ENCODE assay signal across 11 cellular contexts in genomic region chr3:48708481-48708889, GRCh38. TPM values are rescaled to one million over a fixed set of nuclear protein-coding genes. Genes with fewer than 3 reads are reported as not detected.
DNase-seq lines count a peak whose midpoint lies in the region; ATAC-seq, FAIRE-seq and TF ChIP-seq lines count a peak whose summit lies in the region.
"Had no signal": no experiment of that assay in that cellular context is flagged by ENCODE, and none has a peak within 500 bp of the region (broad histone marks: within the 10 kb centered on the region; RNA-seq: fewer than 3 reads in every experiment).

No MANE protein-coding gene starts in this region.

- intact Hi-C loops in left ventricle myocardium superior (cut with micrococcal nuclease) = no loop called here
- intact Hi-C loops in left cardiac atrium (cut with DNase I) = no loop called here
- intact Hi-C loops in GM12878 (cut with micrococcal nuclease; ENCODE audit: unreplicated experiment) = no loop called here

- BruUV-seq in GM12878 (replicated peaks; lab: Mats Ljungman, UMichigan) = no TSS peak

- TF ChIP-seq EP300 in GM12878 (IDR thresholded peaks at IDR 0.05; ENCODE audit: borderline replicate concordance in 1 of 2, control insufficient read depth in 1 of 2, low read depth in 2 of 2, low read length in 2 of 2) (no peak), tibial nerve (IDR thresholded peaks at IDR 0.05) (no peak)

- peaks cover 72% of the 10 kb centered on the region for H3K79me2 ChIP-seq in GM12878 (ENCODE audit: control insufficient read depth, insufficient read depth, low read length)

- 93% methylated on average over 2 of the region's 2 CpGs for WGBS in GM12878 (ENCODE audit: insufficient coverage, insufficient replicate concordance, low lambda C conversion rate, missing lambda C conversion rate)
- WGBS in tibial nerve, 2 donors = 30 to 46% methylated on average over 2 of the region's 2 CpGs

- H3K4me3 Mint-ChIP-seq in type B pancreatic cell = peak overlapping the region; percentile 44

- H3K27me3 Mint-ChIP-seq in type B pancreatic cell = no peaks in the 10 kb centered on the region

- H3K27me3 ChIP-seq in GM12878 (replicated peaks in 1 of 2; ENCODE audit: control insufficient read depth in 2 of 2, insufficient read depth in 2 of 2, low read length in 1 of 2) = no peaks in the 10 kb centered on the region
- H3K27me3 ChIP-seq in tibial nerve = no peaks in the 10 kb centered on the region
- H3K27me3 ChIP-seq: right atrium auricular region had no signal

- RAD21 ChIA-PET in GM12878 (lab: Charles Lee; ENCODE audit: unreplicated experiment) = no interaction called here

- peaks cover 5 to 21% of the 10 kb centered on the region in 2 experiments; a peak in 3 of 4 replicates for H3K36me3 ChIP-seq in GM12878 (ENCODE audit: control insufficient read depth in 2 of 2, insufficient read depth in 2 of 2, low read length in 1 of 2)
- H3K36me3 ChIP-seq in tibial nerve = peaks cover 0 to 55% (median 0%) of the 10 kb centered on the region in 3 donors

- no peak for DNase-seq in left ventricle myocardium superior
- no peak for DNase-seq in left cardiac atrium
- no peak for DNase-seq in GM12878 (ENCODE audit: low read depth, low spot score)
- DNase-seq in kidney glomerular epithelial cell (lab: John Stamatoyannopoulos, UW) = peak; percentile 23
- no peak for DNase-seq in type B pancreatic cell (ENCODE audit: extremely low spot score, unreplicated experiment)
- no peak for DNase-seq in tibial nerve (ENCODE audit: low spot score in 2 of 2)
- DNase-seq in RPMI8226 = no peak
- DNase-seq: NCI-H82; stimulated activated naive CD4-positive, alpha-beta T cell had no signal

- no peak for TF ChIP-seq RAD21 in GM12878 (IDR thresholded peaks at IDR 0.05; ENCODE audit: insufficient read depth, low read depth, low read length)

- H3K4me1 Mint-ChIP-seq in type B pancreatic cell (ENCODE audit: unreplicated experiment) = peaks cover 20% of the 10 kb centered on the region

- no peak overlapping the region for H2AFZ ChIP-seq in GM12878 (ENCODE audit: control insufficient read depth, low read depth, low read length)

- H4K20me1 ChIP-seq in GM12878 (ENCODE audit: control insufficient read depth, insufficient read depth) = peaks cover 11% of the 10 kb centered on the region

- no peak overlapping the region for H3K4me2 ChIP-seq in GM12878 (ENCODE audit: control insufficient read depth, insufficient read depth)

- CTCF ChIA-PET in GM12878 (lab: Yijun Ruan, JAX) = no interaction called here

- ATAC-seq in left ventricle myocardium superior = peak; percentile 16
- ATAC-seq in left cardiac atrium = no peak
- ATAC-seq in GM12878 = no peak
- no peak for ATAC-seq in GM21619 (IDR thresholded peaks at IDR 0.05; ENCODE audit: unreplicated experiment)

- no peak overlapping the region for H3K9ac ChIP-seq in GM12878 (ENCODE audit: control insufficient read depth, insufficient read depth, low read length)

- no peaks in the 10 kb centered on the region for H3K9me3 Mint-ChIP-seq in type B pancreatic cell

- POLR2A ChIA-PET in GM12878 (lab: Charles Lee) = interaction anchor here (0.7 to 1.0 kb wide), 2 partner anchors 8 to 16 kb away, joined by 3 to 5 read pairs; partner anchors contain the start of gene IP6K2

- H3K4me1 ChIP-seq in GM12878 (ENCODE audit: control insufficient read depth, insufficient read depth, low read length) (no peaks in the 10 kb centered on the region; the same call in 1 of the 2 replicates), tibial nerve (peaks cover 0 to 63% (median 21%) of the 10 kb centered on the region in 4 donors)

- FAIRE-seq in GM12878 (lab: Jason Lieb, UNC) = peak; percentile 49

- H3K4me3 ChIP-seq in GM12878 (no peak overlapping the region), tibial nerve (no peak overlapping the region)
- H3K4me3 ChIP-seq: right atrium auricular region had no signal

- peaks cover 38% of the 10 kb centered on the region for H3K36me3 Mint-ChIP-seq in type B pancreatic cell

- TF ChIP-seq POLR2A in GM12878 (IDR thresholded peaks at IDR 0.05; ENCODE audit: low read depth, low read length) = no peak
- no peak for TF ChIP-seq POLR2A in tibial nerve (IDR thresholded peaks at IDR 0.05)

- H3K9me3 ChIP-seq in GM12878 (replicated peaks; ENCODE audit: control insufficient read depth, insufficient read depth, low read length) (no peaks in the 10 kb centered on the region), tibial nerve (no peaks in the 10 kb centered on the region)
- H3K9me3 ChIP-seq: right atrium auricular region had no signal

- peak overlapping the region; percentile 79 for H3K27ac Mint-ChIP-seq in type B pancreatic cell

- in situ Hi-C loops in GM12878 (cut with MboI) = no loop called here

- H3K27ac ChIP-seq in GM12878 (ENCODE audit: control insufficient read depth, insufficient read depth) = no peak overlapping the region
- peak overlapping the region in 2 of 4 donors; percentile 22 to 67 for H3K27ac ChIP-seq in tibial nerve

- SMC1A ChIA-PET in GM12878 (lab: Charles Lee; ENCODE audit: uncharacterized antibody, unreplicated experiment) = interaction anchor here (0.7 kb wide), 1 partner anchor 445 kb away, joined by 3 read pairs; no protein-coding TSS in a partner anchor

- TF ChIP-seq CTCF in GM12878 (IDR thresholded peaks at IDR 0.05 in 2 of 3, conservative IDR thresholded peaks at IDR 0.05 in 1 of 3; ENCODE audit: control insufficient read depth in 2 of 3, extremely low read depth in 1 of 3, insufficient read depth in 1 of 3, low read depth in 3 of 3, low read length in 3 of 3) (no peak), type B pancreatic cell (conservative IDR thresholded peaks at IDR 0.05) (no peak), tibial nerve (IDR thresholded peaks at IDR 0.05) (no peak)

RNA-seq across cellular contexts. Expression of gene IP6K2, which starts 8.5 kb away (rescaled TPM):
- total RNA-seq in left ventricle myocardium superior (30.2 TPM), left cardiac atrium (10 to 100 TPM; 24.0 to 38.4 TPM), GM12878 (2014; rRNA removed) (61.7 and 70.2 TPM in 2 replicates), GM12878 (2014; rRNA removed; fragmentation: Illumina TruSeq; extraction: Trizol) (67.0 and 68.7 TPM in 2 replicates), GM12878 (2021) (57.4 and 59.7 TPM in 2 replicates), type B pancreatic cell (ENCODE audit: low replicate concordance) (104 and 145 TPM in 2 replicates), tibial nerve (100 to 1,000 TPM; 130 to 202 (median 171) TPM)
- total RNA-seq in GM12878 (2013; cell fraction: nucleolus; rRNA removed) = 117 and 120 TPM in 2 replicates
- polyA plus RNA-seq in GM12878 (2011; ENCODE audit: low read depth) = 44.3 TPM
- polyA plus RNA-seq in GM12878 (2011; rRNA removed) (77.9 and 95.9 TPM in 2 replicates), GM12878 (2014; fragmentation: Illumina TruSeq; extraction: Trizol) (69.3 and 70.7 TPM in 2 replicates), GM12878 (2014; fragmentation: Nextera tagmentation; extraction: Ambion mirVana) (10 to 100 TPM; 25.8 to 37.6 TPM), GM12878 (2014; rRNA removed) (77.5 and 82.0 TPM in 2 replicates), GM12878 (2016; fragmentation: Nextera tagmentation; extraction: Ambion mirVana) (10 to 100 TPM; 78.6 to 81.7 TPM)
- 112 and 129 TPM in 2 replicates for polyA plus RNA-seq in GM12878 (2011; cell fraction: cytosol; rRNA removed)
- 329 and 359 TPM in 2 replicates for polyA plus RNA-seq in GM12878 (2011; cell fraction: nucleus; rRNA removed)
- polyA plus RNA-seq in GM12878 (2012) = 55.5 and 58.2 TPM in 2 replicates
- polyA minus RNA-seq in GM12878 (2011; rRNA and poly(A)+ RNA removed) = 85.9 and 101 TPM in 2 replicates
- 28.5 and 32.1 TPM in 2 replicates for polyA minus RNA-seq in GM12878 (2011; cell fraction: cytosol; rRNA and poly(A)+ RNA removed)
- polyA minus RNA-seq in GM12878 (2011; cell fraction: nucleus; rRNA and poly(A)+ RNA removed) = 35.2 and 62.1 TPM in 2 replicates

RNA-seq across cellular contexts. Expression of gene NCKIPSD, which starts 22.8 kb away (rescaled TPM):
- 13.6 TPM for total RNA-seq in left ventricle myocardium superior
- total RNA-seq in left cardiac atrium = 10 to 100 TPM; 19.4 to 27.8 TPM
- total RNA-seq in GM12878 (2013; cell fraction: nucleolus; rRNA removed) = 65.5 and 82.3 TPM in 2 replicates
- 16.3 and 20.8 TPM in 2 replicates for total RNA-seq in GM12878 (2014; rRNA removed)
- 7.5 and 7.7 TPM in 2 replicates for total RNA-seq in GM12878 (2014; rRNA removed; fragmentation: Illumina TruSeq; extraction: Trizol)
- total RNA-seq in GM12878 (2021) = 18.9 and 20.1 TPM in 2 replicates
- polyA plus RNA-seq in GM12878 (2011; ENCODE audit: low read depth) = 13.0 TPM
- polyA plus RNA-seq in GM12878 (2011; rRNA removed) = 16.2 and 31.6 TPM in 2 replicates
- 52.6 and 60.3 TPM in 2 replicates for polyA plus RNA-seq in GM12878 (2011; cell fraction: cytosol; rRNA removed)
- polyA plus RNA-seq in GM12878 (2011; cell fraction: nucleus; rRNA removed) = 89.0 and 106 TPM in 2 replicates
- 25.0 and 32.9 TPM in 2 replicates for polyA plus RNA-seq in GM12878 (2012)
- 5.3 and 11.7 TPM in 2 replicates for polyA plus RNA-seq in GM12878 (2014; fragmentation: Illumina TruSeq; extraction: Trizol)
- polyA plus RNA-seq in GM12878 (2014; fragmentation: Nextera tagmentation; extraction: Ambion mirVana) = 1 to 10 TPM in 1 of 2 experiments, under 1 TPM in 1; 0.93 to 2.9 TPM
- 16.8 and 17.7 TPM in 2 replicates for polyA plus RNA-seq in GM12878 (2014; rRNA removed)
- 10 to 100 TPM; 14.9 to 15.5 TPM for polyA plus RNA-seq in GM12878 (2016; fragmentation: Nextera tagmentation; extraction: Ambion mirVana)
- 55.8 and 74.9 TPM in 2 replicates for polyA minus RNA-seq in GM12878 (2011; rRNA and poly(A)+ RNA removed)
- polyA minus RNA-seq in GM12878 (2011; cell fraction: cytosol; rRNA and poly(A)+ RNA removed) = 18.8 and 26.7 TPM in 2 replicates
- 39.7 and 45.0 TPM in 2 replicates for polyA minus RNA-seq in GM12878 (2011; cell fraction: nucleus; rRNA and poly(A)+ RNA removed)
- 20.1 and 22.1 TPM in 2 replicates for total RNA-seq in type B pancreatic cell (ENCODE audit: low replicate concordance)
- total RNA-seq in tibial nerve = 10 to 100 TPM; 32.4 to 88.5 (median 51.8) TPM

RNA-seq across cellular contexts. Expression of gene CELSR3, which starts 45.8 kb away (rescaled TPM):
- total RNA-seq in left ventricle myocardium superior (0.35 TPM), left cardiac atrium (under 1 TPM; 0.24 to 0.39 TPM), GM12878 (2014; rRNA removed) (0.82 and 0.96 TPM in 2 replicates), GM12878 (2014; rRNA removed; fragmentation: Illumina TruSeq; extraction: Trizol) (0.37 and 0.58 TPM in 2 replicates), GM12878 (2021) (1.6 TPM in 2 replicates), type B pancreatic cell (ENCODE audit: low replicate concordance) (9.8 and 10.2 TPM in 2 replicates), tibial nerve (10 to 100 TPM in 1 of 4 donors, 1 to 10 TPM in 2, under 1 TPM in 1; 0.87 to 13.5 (median 1.5) TPM)
- total RNA-seq in GM12878 (2013; cell fraction: nucleolus; rRNA removed) = 5.4 and 7.9 TPM in 2 replicates
- 0.31 TPM for polyA plus RNA-seq in GM12878 (2011; ENCODE audit: low read depth)
- polyA plus RNA-seq in GM12878 (2011; rRNA removed) (0.65 and 1.1 TPM in 2 replicates), GM12878 (2014; fragmentation: Illumina TruSeq; extraction: Trizol) (0.48 and 0.56 TPM in 2 replicates), GM12878 (2014; fragmentation: Nextera tagmentation; extraction: Ambion mirVana) (under 1 TPM; 0.08 to 0.18 TPM), GM12878 (2014; rRNA removed) (1.2 and 1.6 TPM in 2 replicates), GM12878 (2016; fragmentation: Nextera tagmentation; extraction: Ambion mirVana) (under 1 TPM; 0.34 to 0.35 TPM)
- polyA plus RNA-seq in GM12878 (2011; cell fraction: cytosol; rRNA removed) = 1.9 and 2.3 TPM in 2 replicates
- 12.5 and 14.4 TPM in 2 replicates for polyA plus RNA-seq in GM12878 (2011; cell fraction: nucleus; rRNA removed)
- polyA plus RNA-seq in GM12878 (2012) = 0.61 and 0.76 TPM in 2 replicates
- polyA minus RNA-seq in GM12878 (2011; rRNA and poly(A)+ RNA removed) = 3.7 and 4.9 TPM in 2 replicates
- polyA minus RNA-seq in GM12878 (2011; cell fraction: cytosol; rRNA and poly(A)+ RNA removed) = 2.1 and 2.3 TPM in 2 replicates
- 5.9 and 8.3 TPM in 2 replicates for polyA minus RNA-seq in GM12878 (2011; cell fraction: nucleus; rRNA and poly(A)+ RNA removed)
